8 cellular contexts compared by ENCODE assay signal in genomic region chr22:49852568-49852897, GRCh38. TPM values are rescaled to one million over a fixed set of nuclear protein-coding genes. Genes with fewer than 3 reads are reported as not detected.
A peak's percentile ranks its signal among the peaks of the same experiment; 100 is the strongest.
DNase-seq lines count a peak whose midpoint lies in the region; ATAC-seq, FAIRE-seq and TF ChIP-seq lines count a peak whose summit lies in the region.
"Not testable (repeated sequence)": the region's sequence is repeated elsewhere in the genome, so short reads cannot be mapped to it uniquely, and the experiment has no call there.

No MANE protein-coding gene starts in this region.

- H3K27me3 Mint-ChIP-seq in H9 (ENCODE audit: low read depth) = peaks cover 52% of the 10 kb centered on the region
- H3K27me3 Mint-ChIP-seq in activated T-helper 2 cell treated with anti-CD3 and anti-CD28 coated beads, Interferon-gamma antibody, Interleukin-2, Interleukin-4, amounts not matched to agents 10 μg/mL and 5 μg/mL and 100 μg/mL, durations not matched to agents 14 hours and 24 hours and 36 hours (ENCODE audit: low read depth) = peaks cover 11% of the 10 kb centered on the region
- peaks cover 18% of the 10 kb centered on the region for H3K27me3 Mint-ChIP-seq in dendritic cell treated with granulocyte-macrophage colony-stimulating factor and Interleukin-4, amounts not matched to agents 40 ng/mL and 50 ng/mL, for 4 days
- peaks cover 0 to 23% (median 0%) of the 10 kb centered on the region in 5 donors for H3K27me3 Mint-ChIP-seq in naive thymus-derived CD4-positive, alpha-beta T cell

- H3K4me2 ChIP-seq in H9 (ENCODE audit: insufficient read depth, insufficient read length, low read length) = peak overlapping the region; percentile 77

- peaks cover 20% of the 10 kb centered on the region for H3K23me2 ChIP-seq in H9 (ENCODE audit: insufficient read length, low read depth, low read length, poor library complexity, severe bottlenecking)

- not testable (repeated sequence) for H2BK5ac ChIP-seq in H9 (ENCODE audit: insufficient read length, low read length)

- not testable (repeated sequence) for TF ChIP-seq POLR2A in Peyer's patch (IDR thresholded peaks at IDR 0.05)

- not testable (repeated sequence) for H2AK5ac ChIP-seq in H9 (ENCODE audit: insufficient read length, low read length)

- peaks cover 10% of the 10 kb centered on the region for H3K79me1 ChIP-seq in H9 (ENCODE audit: insufficient read depth, low read depth, low read length, poor library complexity, severe bottlenecking)

- peaks cover 33% of the 10 kb centered on the region for H3K79me2 ChIP-seq in ACC112 (ENCODE audit: control insufficient read depth, insufficient read depth, low read length, unreplicated experiment)
- peaks cover 20% of the 10 kb centered on the region; the same call in 1 of the 2 replicates for H3K79me2 ChIP-seq in H9 (ENCODE audit: insufficient read depth, low read length)

- not testable (repeated sequence) for H3K36me3 Mint-ChIP-seq in H9 (ENCODE audit: insufficient read depth in 1 of 3, low read depth in 3 of 3); naive thymus-derived CD4-positive, alpha-beta T cell
- H3K36me3 Mint-ChIP-seq in activated T-helper 2 cell treated with anti-CD3 and anti-CD28 coated beads, Interferon-gamma antibody, Interleukin-2, Interleukin-4, amounts not matched to agents 10 μg/mL and 5 μg/mL and 100 μg/mL, durations not matched to agents 14 hours and 24 hours and 36 hours (ENCODE audit: low read depth) = peaks cover 15% of the 10 kb centered on the region
- H3K36me3 Mint-ChIP-seq in dendritic cell treated with granulocyte-macrophage colony-stimulating factor and Interleukin-4, amounts not matched to agents 40 ng/mL and 50 ng/mL, for 4 days (ENCODE audit: low read depth) = peaks cover 25% of the 10 kb centered on the region

- peak overlapping the region; percentile 54 to 77 for H3K4me3 Mint-ChIP-seq in H9
- H3K4me3 Mint-ChIP-seq in activated T-helper 2 cell treated with anti-CD3 and anti-CD28 coated beads, Interferon-gamma antibody, Interleukin-2, Interleukin-4, amounts not matched to agents 10 μg/mL and 5 μg/mL and 100 μg/mL, durations not matched to agents 14 hours and 24 hours and 36 hours (ENCODE audit: low read depth) = peak overlapping the region; percentile 70
- peak overlapping the region; percentile 73 for H3K4me3 Mint-ChIP-seq in dendritic cell treated with granulocyte-macrophage colony-stimulating factor and Interleukin-4, amounts not matched to agents 40 ng/mL and 50 ng/mL, for 4 days
- H3K4me3 Mint-ChIP-seq in naive thymus-derived CD4-positive, alpha-beta T cell = peak overlapping the region; percentile 63 to 84 (median 77)

- H3K4ac ChIP-seq in H9 (ENCODE audit: low read depth, low read length) = not testable (repeated sequence)

- ATAC-seq in right cardiac atrium; naive thymus-derived CD4-positive, alpha-beta T cell: not testable (repeated sequence)

- not testable (repeated sequence) for H2BK120ac ChIP-seq in H9 (ENCODE audit: low read depth, low read length, poor library complexity, severe bottlenecking)

- no CpG with 5 or more reads among the region's 13 CpGs for WGBS in H9 (ENCODE audit: extremely low coverage, insufficient read length, low lambda C conversion rate)
- WGBS in right cardiac atrium = 58% methylated on average over 13 of the region's 13 CpGs
- WGBS in small intestine, 3 donors = 34 to 44% (median 35%) methylated on average over 13 of the region's 13 CpGs

- intact Hi-C loops in activated T-helper 2 cell treated with anti-CD3 and anti-CD28 coated beads, Interferon-gamma antibody, Interleukin-2, Interleukin-4, amounts not matched to agents 10 μg/mL and 5 μg/mL and 100 μg/mL, durations not matched to agents 14 hours and 24 hours and 36 hours (cut with micrococcal nuclease) = loop anchor here (2.0 kb wide), 2 partner anchors 14 to 66 kb away; partner anchors contain the start of genes ALG12 and CRELD2
- intact Hi-C loops in dendritic cell treated with granulocyte-macrophage colony-stimulating factor and Interleukin-4, amounts not matched to agents 40 ng/mL and 50 ng/mL, for 4 days (cut with micrococcal nuclease); right cardiac atrium (cut with DNase I): not testable (repeated sequence)
- intact Hi-C loops in naive thymus-derived CD4-positive, alpha-beta T cell (cut with micrococcal nuclease) = loop anchor here in 1 of 2 donors (2.0 to 5.0 kb wide), 4 partner anchors 26 to 340 kb away; partner anchors contain the start of genes BRD1 and PIM3

- TF ChIP-seq CTCF in H9 (conservative IDR thresholded peaks at IDR 0.05); Peyer's patch (IDR thresholded peaks at IDR 0.05): not testable (repeated sequence)

- DNase-seq in H9; Peyer's patch; activated T-helper 2 cell treated with anti-CD3 and anti-CD28 coated beads, Interferon-gamma antibody, Interleukin-2, Interleukin-4, amounts not matched to agents 10 μg/mL and 5 μg/mL and 100 μg/mL, durations not matched to agents 14 hours and 24 hours and 36 hours (ENCODE audit: low spot score); right cardiac atrium; naive thymus-derived CD4-positive, alpha-beta T cell; small intestine: not testable (repeated sequence)

- not testable (repeated sequence) for H2BK20ac ChIP-seq in H9 (ENCODE audit: low read depth, low read length, poor library complexity, severe bottlenecking)

- H4K8ac ChIP-seq in H9 (replicated peaks; ENCODE audit: insufficient read length, low read depth, low read length) = not testable (repeated sequence)

- peaks cover 22 to 35% of the 10 kb centered on the region in 2 experiments for H3K4me1 Mint-ChIP-seq in H9
- peaks cover 38% of the 10 kb centered on the region for H3K4me1 Mint-ChIP-seq in activated T-helper 2 cell treated with anti-CD3 and anti-CD28 coated beads, Interferon-gamma antibody, Interleukin-2, Interleukin-4, amounts not matched to agents 10 μg/mL and 5 μg/mL and 100 μg/mL, durations not matched to agents 14 hours and 24 hours and 36 hours (ENCODE audit: low read depth)
- peaks cover 61% of the 10 kb centered on the region for H3K4me1 Mint-ChIP-seq in dendritic cell treated with granulocyte-macrophage colony-stimulating factor and Interleukin-4, amounts not matched to agents 40 ng/mL and 50 ng/mL, for 4 days (ENCODE audit: low read depth)
- H3K4me1 Mint-ChIP-seq in naive thymus-derived CD4-positive, alpha-beta T cell = peaks cover 30 to 57% (median 41%) of the 10 kb centered on the region in 7 donors

- not testable (repeated sequence) for H3K23ac ChIP-seq in H9 (ENCODE audit: insufficient read length, low read depth, low read length)

- H3K27ac Mint-ChIP-seq in H9 = not testable (repeated sequence)
- H3K27ac Mint-ChIP-seq in activated T-helper 2 cell treated with anti-CD3 and anti-CD28 coated beads, Interferon-gamma antibody, Interleukin-2, Interleukin-4, amounts not matched to agents 10 μg/mL and 5 μg/mL and 100 μg/mL, durations not matched to agents 14 hours and 24 hours and 36 hours = peak overlapping the region; percentile 55
- H3K27ac Mint-ChIP-seq in dendritic cell treated with granulocyte-macrophage colony-stimulating factor and Interleukin-4, amounts not matched to agents 40 ng/mL and 50 ng/mL, for 4 days = peak overlapping the region; percentile 80
- H3K27ac Mint-ChIP-seq in naive thymus-derived CD4-positive, alpha-beta T cell = peak overlapping the region in 8 of 9 donors; percentile 41 to 81 (median 74)

- not testable (repeated sequence) for H4K5ac ChIP-seq in H9 (ENCODE audit: insufficient read length, low read depth, low read length)

- H2BK12ac ChIP-seq in H9 (ENCODE audit: insufficient read length, low read depth, low read length) = not testable (repeated sequence)

- not testable (repeated sequence) for H3K9ac ChIP-seq in H9 (ENCODE audit: extremely low read depth, insufficient read length, low read length)

- H3K56ac ChIP-seq in H9 (ENCODE audit: insufficient read length, low read depth, low read length) = not testable (repeated sequence)

- CTCF ChIA-PET in naive thymus-derived CD4-positive, alpha-beta T cell (lab: Charles Lee) = not testable (repeated sequence)

- H3K4me3 ChIP-seq in ACC112 (ENCODE audit: low read depth, low read length) = peak overlapping the region; percentile 90
- peak overlapping the region; percentile 68 to 84 (median 78) for H3K4me3 ChIP-seq in Peyer's patch
- H3K4me3 ChIP-seq in right cardiac atrium (ENCODE audit: low read length) = peak overlapping the region; percentile 61
- peak overlapping the region; percentile 68 for H3K4me3 ChIP-seq in naive thymus-derived CD4-positive, alpha-beta T cell (ENCODE audit: low read length)
- H3K4me3 ChIP-seq in small intestine (ENCODE audit: low read depth in 1 of 2, low read length in 2 of 2) = peak overlapping the region; percentile 61 to 73

- FAIRE-seq in small intestine (lab: Jason Lieb, UNC) = not testable (repeated sequence)

- not testable (repeated sequence) for H3T11ph ChIP-seq in H9 (ENCODE audit: low read length)

- not testable (repeated sequence) for H4K91ac ChIP-seq in H9 (ENCODE audit: insufficient read length, low read depth, low read length)

- POLR2A ChIA-PET in naive thymus-derived CD4-positive, alpha-beta T cell (lab: Charles Lee) = interaction anchor here (0.7 to 1.5 kb wide), 5 partner anchors 12 to 73 kb away, joined by 3 to 14 read pairs (median 3); partner anchors contain the start of gene BRD1

- not testable (repeated sequence) for H3K9me3 Mint-ChIP-seq in H9; activated T-helper 2 cell treated with anti-CD3 and anti-CD28 coated beads, Interferon-gamma antibody, Interleukin-2, Interleukin-4, amounts not matched to agents 10 μg/mL and 5 μg/mL and 100 μg/mL, durations not matched to agents 14 hours and 24 hours and 36 hours; dendritic cell treated with granulocyte-macrophage colony-stimulating factor and Interleukin-4, amounts not matched to agents 40 ng/mL and 50 ng/mL, for 4 days; naive thymus-derived CD4-positive, alpha-beta T cell

- peaks cover 32% of the 10 kb centered on the region; the same call in 1 of the 2 replicates for H3K27me3 ChIP-seq in ACC112 (ENCODE audit: insufficient read depth, low read length)
- peaks cover 36% of the 10 kb centered on the region for H3K27me3 ChIP-seq in H9 (ENCODE audit: insufficient read depth, low read length)
- peaks cover 0 to 27% of the 10 kb centered on the region in 2 donors for H3K27me3 ChIP-seq in Peyer's patch
- not testable (repeated sequence) for H3K27me3 ChIP-seq in right cardiac atrium (ENCODE audit: control insufficient read depth, insufficient read depth); naive thymus-derived CD4-positive, alpha-beta T cell (ENCODE audit: control insufficient read depth in 2 of 2, insufficient read depth in 2 of 2, low read length in 2 of 2); small intestine (ENCODE audit: control insufficient read depth in 2 of 2, insufficient read depth in 2 of 2, low read length in 2 of 2)

- H2AFZ ChIP-seq in ACC112 (ENCODE audit: low read length, unreplicated experiment); H9 (ENCODE audit: low read length): not testable (repeated sequence)

- H2BK15ac ChIP-seq in H9 (ENCODE audit: low read depth, low read length) = not testable (repeated sequence)

- not testable (repeated sequence) for H3K9me3 ChIP-seq in H9 (ENCODE audit: control insufficient read depth, low read depth, low read length); Peyer's patch; right cardiac atrium (ENCODE audit: control insufficient read depth, low read length); naive thymus-derived CD4-positive, alpha-beta T cell (ENCODE audit: control insufficient read depth in 2 of 3, low read length in 3 of 3); small intestine (ENCODE audit: control insufficient read depth, low read depth)

- H4K20me1 ChIP-seq in H9 (ENCODE audit: control insufficient read depth, insufficient read depth, insufficient read length) = not testable (repeated sequence)

- H3K36me3 ChIP-seq in ACC112 (ENCODE audit: insufficient read depth, low read length); Peyer's patch; naive thymus-derived CD4-positive, alpha-beta T cell (ENCODE audit: control insufficient read depth in 2 of 3, insufficient read depth in 3 of 3, low read length in 3 of 3); small intestine (ENCODE audit: control insufficient read depth in 2 of 2, insufficient read depth in 2 of 2, low read length in 2 of 2): not testable (repeated sequence)

- not testable (repeated sequence) for H3K14ac ChIP-seq in H9 (ENCODE audit: insufficient read depth, low read length)

- not testable (repeated sequence) for H3K4me1 ChIP-seq in ACC112 (ENCODE audit: control insufficient read depth, insufficient read depth, low read length, unreplicated experiment); H9 (ENCODE audit: insufficient read depth, low read length); right cardiac atrium (ENCODE audit: control insufficient read depth, insufficient read depth, low read length); small intestine (ENCODE audit: control insufficient read depth in 2 of 2, insufficient read depth in 1 of 2, low read depth in 1 of 2, low read length in 1 of 2)
- H3K4me1 ChIP-seq in Peyer's patch = peaks cover 6 to 42% (median 26%) of the 10 kb centered on the region in 4 donors
- H3K4me1 ChIP-seq in naive thymus-derived CD4-positive, alpha-beta T cell (ENCODE audit: control insufficient read depth in 2 of 2, insufficient read depth in 2 of 2, low read length in 2 of 2) = peaks cover 14 to 31% of the 10 kb centered on the region in 2 donors

- H3K27ac ChIP-seq in ACC112 (ENCODE audit: low read depth, low read length); H9 (ENCODE audit: insufficient read length, low read depth, low read length): not testable (repeated sequence)
- H3K27ac ChIP-seq in Peyer's patch = peak overlapping the region; percentile 92 to 99 (median 95)
- H3K27ac ChIP-seq in right cardiac atrium (ENCODE audit: low read length) = peak overlapping the region; percentile 53
- H3K27ac ChIP-seq in naive thymus-derived CD4-positive, alpha-beta T cell (ENCODE audit: low read depth, low read length) = peak overlapping the region; percentile 90
- peak overlapping the region; percentile 98 to 99 for H3K27ac ChIP-seq in small intestine (ENCODE audit: low read depth in 1 of 2, low read length in 1 of 2)

- not testable (repeated sequence) for H3K18ac ChIP-seq in H9 (ENCODE audit: insufficient read length, low read depth, low read length)

RNA-seq across cellular contexts. Expression of gene ZBED4, which starts 1.1 kb away (rescaled TPM):
- 22.7 and 23.0 TPM in 2 replicates for total RNA-seq in H9 (2021)
- total RNA-seq in Peyer's patch = 10 to 100 TPM; 14.9 to 24.0 (median 20.9) TPM
- 25.2 and 25.6 TPM in 2 replicates for total RNA-seq in activated T-helper 2 cell treated with anti-CD3 and anti-CD28 coated beads, Interferon-gamma antibody, Interleukin-2, Interleukin-4, amounts not matched to agents 10 μg/mL and 5 μg/mL and 100 μg/mL, durations not matched to agents 14 hours and 24 hours and 36 hours
- total RNA-seq in right cardiac atrium = 1 to 10 TPM; 3.4 to 5.3 (median 4.1) TPM
- 2.3 TPM for polyA plus RNA-seq in right cardiac atrium
- total RNA-seq in naive thymus-derived CD4-positive, alpha-beta T cell = 10 to 100 TPM; 13.6 to 20.1 (median 17.1) TPM
- 10 to 100 TPM in 1 of 2 donors, 1 to 10 TPM in 1; 6.0 to 10.6 TPM for polyA plus RNA-seq in naive thymus-derived CD4-positive, alpha-beta T cell
- 1 to 10 TPM; 3.2 to 7.8 (median 3.4) TPM for polyA plus RNA-seq in small intestine

RNA-seq across cellular contexts. Expression of gene BRD1, which starts 24.9 kb away (rescaled TPM):
- total RNA-seq in H9 (2021) = 51.3 and 53.3 TPM in 2 replicates
- 100 to 1,000 TPM in 1 of 4 donors, 10 to 100 TPM in 3; 54.1 to 126 (median 78.5) TPM for total RNA-seq in Peyer's patch
- total RNA-seq in activated T-helper 2 cell treated with anti-CD3 and anti-CD28 coated beads, Interferon-gamma antibody, Interleukin-2, Interleukin-4, amounts not matched to agents 10 μg/mL and 5 μg/mL and 100 μg/mL, durations not matched to agents 14 hours and 24 hours and 36 hours = 41.3 and 46.2 TPM in 2 replicates
- total RNA-seq in right cardiac atrium = 10 to 100 TPM; 17.7 to 19.4 (median 18.3) TPM
- 16.3 TPM for polyA plus RNA-seq in right cardiac atrium
- total RNA-seq in naive thymus-derived CD4-positive, alpha-beta T cell = 100 to 1,000 TPM in 2 of 5 experiments, 10 to 100 TPM in 3; 50.0 to 130 (median 87.7) TPM
- 1 to 10 TPM; 2.8 to 3.4 TPM for polyA plus RNA-seq in naive thymus-derived CD4-positive, alpha-beta T cell
- 10 to 100 TPM; 18.5 to 28.4 (median 19.5) TPM for polyA plus RNA-seq in small intestine
